ENCODE assay signal across 8 cellular contexts in genomic region chr12:108690799-108691153, GRCh38. TPM values are rescaled to one million over a fixed set of nuclear protein-coding genes. Genes with fewer than 3 reads are reported as not detected.
DNase-seq lines count a peak whose midpoint lies in the region; TF ChIP-seq lines count a peak whose summit lies in the region.

No MANE protein-coding gene starts in this region.

- no peaks in the 10 kb centered on the region for H3K9me2 ChIP-seq in DOHH2 (replicated peaks; ENCODE audit: control insufficient read depth, low read length)
- H3K9me2 ChIP-seq in OCI-LY1 (ENCODE audit: low read depth, low read length): no peaks in the 10 kb centered on the region

- peak overlapping the region; percentile 78 for H3K4me2 ChIP-seq in DOHH2 (ENCODE audit: low read length)
- H3K4me2 ChIP-seq in OCI-LY1 (ENCODE audit: low read length): peak overlapping the region; percentile 62

- H3K4me3 Mint-ChIP-seq in endodermal cell: no peak overlapping the region

- H3K9me3 Mint-ChIP-seq in endodermal cell: peaks cover 2% of the 10 kb centered on the region

- intact Hi-C loops in prostate gland (cut with DNase I): loop anchor here (1.0 to 10.0 kb wide), 2 partner anchors 41 to 474 kb away; partner anchors contain the start of gene CORO1C

- TF ChIP-seq POLR2A in prostate gland (IDR thresholded peaks at IDR 0.05): no peak

- no peaks in the 10 kb centered on the region for H4K20me1 ChIP-seq in DOHH2 (ENCODE audit: control insufficient read depth, insufficient read depth, low read depth, low read length)
- H4K20me1 ChIP-seq in OCI-LY1 (ENCODE audit: insufficient read depth, low read length): no peaks in the 10 kb centered on the region

- H3K27ac ChIP-seq in DOHH2 (ENCODE audit: low read depth, low read length) (no peak overlapping the region), OCI-LY1 (ENCODE audit: low read depth, low read length, poor library complexity, severe bottlenecking) (peak overlapping the region; percentile 81), endodermal cell (ENCODE audit: low read depth, low read length) (peak overlapping the region; percentile 100), prostate gland (peak overlapping the region; percentile 89 to 90)

- H3K4me3 ChIP-seq in DOHH2 (ENCODE audit: low read length): peak overlapping the region; percentile 63
- H3K4me3 ChIP-seq in OCI-LY1 (ENCODE audit: low read depth, low read length, poor library complexity, severe bottlenecking): peak overlapping the region; percentile 16
- H3K4me3 ChIP-seq in endodermal cell (ENCODE audit: low read length): no peak overlapping the region
- H3K4me3 ChIP-seq in prostate gland: no peak overlapping the region

- H3K27ac Mint-ChIP-seq in endodermal cell: peak overlapping the region; percentile 94

- H3K79me2 ChIP-seq in DOHH2 (ENCODE audit: control insufficient read depth, low read length): no peaks in the 10 kb centered on the region
- H3K79me2 ChIP-seq in OCI-LY1 (ENCODE audit: insufficient read depth, low read length): no peaks in the 10 kb centered on the region

- DNase-seq in endodermal cell (no peak), prostate gland (ENCODE audit: low spot score) (no peak), NCI-H2107 (lab: John Stamatoyannopoulos, UW) (no peak), GM03348 (ENCODE audit: low spot score) (no peak), AML-193 (lab: John Stamatoyannopoulos, UW) (no peak), GOT3 (lab: John Stamatoyannopoulos, UW) (no peak)

- WGBS in endodermal cell (ENCODE audit: insufficient coverage in 1 of 2, insufficient read length in 1 of 2), 2 experiments: 72 to 92% methylated on average over 2 of the region's 2 CpGs
- 49% methylated on average over 2 of the region's 2 CpGs for WGBS in prostate gland

- peak overlapping the region; percentile 59; the same call in 1 of the 2 replicates for H3K9ac ChIP-seq in OCI-LY1 (ENCODE audit: low read length)
- H3K9ac ChIP-seq in endodermal cell (ENCODE audit: extremely low read depth, low read length, poor library complexity, severe bottlenecking): no peak overlapping the region

- H3K27me3 ChIP-seq in DOHH2 (ENCODE audit: control insufficient read depth, low read length) (no peaks in the 10 kb centered on the region), OCI-LY1 (ENCODE audit: insufficient read depth, low read length) (no peaks in the 10 kb centered on the region), endodermal cell (ENCODE audit: control insufficient read depth, insufficient read depth, low read length, poor library complexity, severe bottlenecking) (no peaks in the 10 kb centered on the region), prostate gland (replicated peaks; ENCODE audit: insufficient read depth) (no peaks in the 10 kb centered on the region)

- H3F3A ChIP-seq in DOHH2 (ENCODE audit: control insufficient read depth, insufficient read depth) (peaks cover 5% of the 10 kb centered on the region; the same call in 1 of the 2 replicates), OCI-LY1 (ENCODE audit: insufficient read depth, low read length) (no peaks in the 10 kb centered on the region)

- H3K36me3 Mint-ChIP-seq in endodermal cell (ENCODE audit: low read depth): peaks cover 18% of the 10 kb centered on the region

- H2AFZ ChIP-seq in OCI-LY1 (ENCODE audit: low read length): no peak overlapping the region

- H3K4me1 ChIP-seq in DOHH2 (ENCODE audit: control insufficient read depth, low read length) (peaks cover 41% of the 10 kb centered on the region), OCI-LY1 (ENCODE audit: insufficient read depth, low read length, severe bottlenecking) (peaks cover 39% of the 10 kb centered on the region), endodermal cell (ENCODE audit: control insufficient read depth, insufficient read depth, low read length) (peaks cover 35% of the 10 kb centered on the region), prostate gland (replicated peaks) (peaks cover 7% of the 10 kb centered on the region)

- H3K4me1 Mint-ChIP-seq in endodermal cell: peaks cover 36% of the 10 kb centered on the region

- TF ChIP-seq CTCF in DOHH2 (IDR thresholded peaks at IDR 0.05; ENCODE audit: low read depth, low read length, poor library complexity, severe bottlenecking) (no peak), OCI-LY1 (IDR thresholded peaks at IDR 0.05; ENCODE audit: low read length) (no peak), endodermal cell (conservative IDR thresholded peaks at IDR 0.05) (no peak), prostate gland (IDR thresholded peaks at IDR 0.05) (no peak)

- no peaks in the 10 kb centered on the region for H3K27me3 Mint-ChIP-seq in endodermal cell (ENCODE audit: insufficient read depth)

- no peaks in the 10 kb centered on the region for H3K36me3 ChIP-seq in DOHH2 (ENCODE audit: control insufficient read depth, low read length)
- H3K36me3 ChIP-seq in OCI-LY1 (ENCODE audit: insufficient read depth, low read length): no peaks in the 10 kb centered on the region
- H3K36me3 ChIP-seq in endodermal cell (ENCODE audit: control insufficient read depth, insufficient read depth, low read length): peaks cover 40% of the 10 kb centered on the region
- no peaks in the 10 kb centered on the region for H3K36me3 ChIP-seq in prostate gland

- H3K9me3 ChIP-seq in DOHH2 (ENCODE audit: control insufficient read depth, insufficient read depth, low read length): no peaks in the 10 kb centered on the region
- no peaks in the 10 kb centered on the region for H3K9me3 ChIP-seq in OCI-LY1 (ENCODE audit: low read length)
- peaks cover 9% of the 10 kb centered on the region for H3K9me3 ChIP-seq in endodermal cell (ENCODE audit: control insufficient read depth, low read length)
- H3K9me3 ChIP-seq in prostate gland: no peaks in the 10 kb centered on the region

RNA-seq across cellular contexts. Expression of gene CORO1C, which starts 40.5 kb away (rescaled TPM):
- total RNA-seq in endodermal cell: 100 to 1,000 TPM; 122 to 125 TPM
- polyA plus RNA-seq in endodermal cell (2013, experiment 1 of 2): 143 TPM
- polyA plus RNA-seq in endodermal cell (2013, experiment 2 of 2): 130 TPM
- total RNA-seq in prostate gland: 100 to 1,000 TPM in 1 of 2 donors, 10 to 100 TPM in 1; 34.9 to 105 TPM

RNA-seq across cellular contexts. Expression of gene SELPLG, which starts 57.1 kb away (rescaled TPM):
- total RNA-seq in endodermal cell (under 1 TPM in 1 of 2 donors, not detected in 1; 0.13 TPM), prostate gland (1 to 10 TPM; 2.6 to 5.3 TPM)
- 0.18 TPM for polyA plus RNA-seq in endodermal cell (2013, experiment 1 of 2)
- 0.46 TPM for polyA plus RNA-seq in endodermal cell (2013, experiment 2 of 2)

Comparison
In these comparisons a context has a peak if more than half of its experiments do, and no peak if none do; other contexts are left out.
1. H3K4me3 ChIP-seq: peak in DOHH2 (single experiment) and OCI-LY1 (single experiment); none in endodermal cell (single experiment) and prostate gland (0 of 2).